ENCODE assay signal across 9 cellular contexts in genomic region chr10:87819274-87819585, GRCh38. TPM values are rescaled to one million over a fixed set of nuclear protein-coding genes. Genes with fewer than 3 reads are reported as not detected.
DNase-seq lines count a peak whose midpoint lies in the region; ATAC-seq, FAIRE-seq and TF ChIP-seq lines count a peak whose summit lies in the region.
"Had no signal": no experiment of that assay in that cellular context is flagged by ENCODE, and none has a peak within 500 bp of the region (broad histone marks: within the 10 kb centered on the region; RNA-seq: fewer than 3 reads in every experiment).

No MANE protein-coding gene starts in this region.

- ATAC-seq in stimulated activated effector memory CD8-positive, alpha-beta T cell treated with anti-CD3 and anti-CD28 coated beads, Interleukin-12 subunit alpha, Interleukin-12 subunit beta, amount 100 ng/mL, for 72 hours: no peak

- peak overlapping the region; percentile 95 for H3K4me3 Mint-ChIP-seq in MCF 10A (ENCODE audit: unreplicated experiment)
- H3K4me3 Mint-ChIP-seq in endothelial cell (ENCODE audit: unreplicated experiment): peak overlapping the region; percentile 73
- peak overlapping the region; percentile 95 for H3K4me3 Mint-ChIP-seq in stimulated activated effector memory CD8-positive, alpha-beta T cell treated with anti-CD3 and anti-CD28 coated beads, Interleukin-12 subunit alpha, Interleukin-12 subunit beta, amount 100 ng/mL, for 72 hours

- FAIRE-seq in GM19239 (lab: Jason Lieb, UNC): no peak
- FAIRE-seq: pancreas had no signal

- H3K4me2 ChIP-seq in PC-9: peak overlapping the region; percentile 88

- no peaks in the 10 kb centered on the region for H3K4me1 ChIP-seq in breast epithelium
- H3K4me1 ChIP-seq in PC-9 (replicated peaks; ENCODE audit: insufficient read depth): peaks cover 24% of the 10 kb centered on the region

- H3K9me3 Mint-ChIP-seq in MCF 10A (ENCODE audit: unreplicated experiment) (no peaks in the 10 kb centered on the region), endothelial cell (ENCODE audit: unreplicated experiment) (no peaks in the 10 kb centered on the region)
- H3K9me3 Mint-ChIP-seq in stimulated activated effector memory CD8-positive, alpha-beta T cell treated with anti-CD3 and anti-CD28 coated beads, Interleukin-12 subunit alpha, Interleukin-12 subunit beta, amount 100 ng/mL, for 72 hours: no peaks in the 10 kb centered on the region

- no peaks in the 10 kb centered on the region for H3K36me3 ChIP-seq in breast epithelium
- peaks cover 4% of the 10 kb centered on the region for H3K36me3 ChIP-seq in PC-9 (ENCODE audit: low read depth)
- H3K36me3 ChIP-seq: pancreas had no signal

- no peaks in the 10 kb centered on the region for H3K9me2 ChIP-seq in PC-9 (ENCODE audit: insufficient read depth)

- peaks cover 17% of the 10 kb centered on the region for H3K4me1 Mint-ChIP-seq in MCF 10A (ENCODE audit: insufficient read depth, unreplicated experiment)
- H3K4me1 Mint-ChIP-seq in endothelial cell (ENCODE audit: unreplicated experiment): peaks cover 22% of the 10 kb centered on the region
- peaks cover 25% of the 10 kb centered on the region for H3K4me1 Mint-ChIP-seq in stimulated activated effector memory CD8-positive, alpha-beta T cell treated with anti-CD3 and anti-CD28 coated beads, Interleukin-12 subunit alpha, Interleukin-12 subunit beta, amount 100 ng/mL, for 72 hours

- H3K36me3 Mint-ChIP-seq in MCF 10A (ENCODE audit: insufficient read depth, unreplicated experiment): peaks cover 10% of the 10 kb centered on the region
- no peaks in the 10 kb centered on the region for H3K36me3 Mint-ChIP-seq in endothelial cell (ENCODE audit: low read depth, unreplicated experiment)
- peaks cover 19% of the 10 kb centered on the region for H3K36me3 Mint-ChIP-seq in stimulated activated effector memory CD8-positive, alpha-beta T cell treated with anti-CD3 and anti-CD28 coated beads, Interleukin-12 subunit alpha, Interleukin-12 subunit beta, amount 100 ng/mL, for 72 hours

- H3K27ac Mint-ChIP-seq in MCF 10A (ENCODE audit: low read depth, unreplicated experiment): no peak overlapping the region
- no peak overlapping the region for H3K27ac Mint-ChIP-seq in endothelial cell (ENCODE audit: unreplicated experiment)
- H3K27ac Mint-ChIP-seq in stimulated activated effector memory CD8-positive, alpha-beta T cell treated with anti-CD3 and anti-CD28 coated beads, Interleukin-12 subunit alpha, Interleukin-12 subunit beta, amount 100 ng/mL, for 72 hours: peak overlapping the region; percentile 96

- CTCF ChIA-PET in MCF 10A (lab: Yijun Ruan, JAX) (interaction anchor here (0.6 to 4.4 kb wide), 15 partner anchors 10 to 671 kb away, joined by 3 to 17 read pairs (median 3); no protein-coding TSS in a partner anchor), PC-9 (lab: Charles Lee) (interaction anchor here (0.5 kb wide), 1 partner anchor 566 kb away, joined by 3 read pairs; no protein-coding TSS in a partner anchor)

- H2AFZ ChIP-seq in PC-9: peak overlapping the region; percentile 96; the same call in 1 of the 2 replicates

- DNase-seq in MCF 10A (ENCODE audit: unreplicated experiment) (no peak), breast epithelium (ENCODE audit: low spot score in 2 of 2) (no peak), PC-9 (no peak), endothelial cell (ENCODE audit: low spot score) (no peak), GM19239 (ENCODE audit: insufficient read length, low spot score) (no peak), DMS 273 (lab: John Stamatoyannopoulos, UW; ENCODE audit: unreplicated experiment) (no peak), NCI-H2081 treated with DMSO at 0.1 percent for 48 hours (lab: John Stamatoyannopoulos, UW) (no peak)
- no peak for DNase-seq in stimulated activated effector memory CD8-positive, alpha-beta T cell treated with anti-CD3 and anti-CD28 coated beads, Interleukin-12 subunit alpha, Interleukin-12 subunit beta, amount 100 ng/mL, for 72 hours (ENCODE audit: low spot score in 2 of 2)

- no peak for TF ChIP-seq POLR2A in breast epithelium (IDR thresholded peaks at IDR 0.05)

- H3K79me2 ChIP-seq in PC-9 (ENCODE audit: low read depth): peaks cover 38% of the 10 kb centered on the region

- H3K9me3 ChIP-seq in breast epithelium (no peaks in the 10 kb centered on the region), PC-9 (ENCODE audit: insufficient read depth, low read depth) (no peaks in the 10 kb centered on the region)
- H3K9me3 ChIP-seq: pancreas had no signal

- H3K27ac ChIP-seq in breast epithelium (no peak overlapping the region), PC-9 (peak overlapping the region; percentile 80)

- H3K4me3 ChIP-seq in breast epithelium: peak overlapping the region in 1 of 3 donors; percentile 69
- H3K4me3 ChIP-seq in PC-9: peak overlapping the region; percentile 88

- intact Hi-C loops in MCF 10A (cut with micrococcal nuclease): loop anchor here (5.0 kb wide), 1 partner anchor 43 kb away; the partner anchor contains the start of genes KLLN and PTEN
- intact Hi-C loops in breast epithelium (cut with DNase I; ENCODE audit: low total_unique reads): no loop called here
- intact Hi-C loops in PC-9 (cut with micrococcal nuclease; ENCODE audit: unreplicated experiment): loop anchor here (5.0 kb wide), 1 partner anchor 43 kb away; the partner anchor contains the start of genes KLLN and PTEN

- H4K20me1 ChIP-seq in PC-9 (ENCODE audit: insufficient read depth): peaks cover 7% of the 10 kb centered on the region

- H3F3A ChIP-seq in PC-9 (ENCODE audit: insufficient read depth, low read depth): peaks cover 9% of the 10 kb centered on the region

- POLR2A ChIA-PET in MCF 10A (lab: Yijun Ruan, JAX): interaction anchor here (0.6 to 4.6 kb wide), 11 partner anchors 9 to 723 kb away, joined by 3 to 186 read pairs (median 15); partner anchors contain the start of genes KLLN and PTEN
- POLR2A ChIA-PET in PC-9 (lab: Charles Lee; ENCODE audit: unreplicated experiment): interaction anchor here (0.6 to 0.7 kb wide), 3 partner anchors 24 to 710 kb away, joined by 3 to 19 read pairs (median 18); no protein-coding TSS in a partner anchor

- H3K27me3 ChIP-seq in breast epithelium: no peaks in the 10 kb centered on the region
- no peaks in the 10 kb centered on the region for H3K27me3 ChIP-seq in PC-9 (ENCODE audit: insufficient read depth, low read depth)
- H3K27me3 ChIP-seq: pancreas had no signal

- BruUV-seq in MCF 10A (replicated peaks; lab: Mats Ljungman, UMichigan) (no TSS peak), PC-9 (replicated peaks; lab: Mats Ljungman, UMichigan) (no TSS peak)

- no peaks in the 10 kb centered on the region for H3K27me3 Mint-ChIP-seq in MCF 10A (ENCODE audit: insufficient read depth, unreplicated experiment)
- H3K27me3 Mint-ChIP-seq in endothelial cell (ENCODE audit: unreplicated experiment): no peaks in the 10 kb centered on the region

- TF ChIP-seq CTCF in MCF 10A (IDR thresholded peaks at IDR 0.05; ENCODE audit: unreplicated experiment): no peak
- no peak for TF ChIP-seq CTCF in breast epithelium (IDR thresholded peaks at IDR 0.05)
- no peak for TF ChIP-seq CTCF in PC-9 (conservative IDR thresholded peaks at IDR 0.05)
- TF ChIP-seq CTCF in endothelial cell (IDR thresholded peaks at IDR 0.05; ENCODE audit: unreplicated experiment): no peak

RNA-seq across cellular contexts. Expression of gene ATAD1, which starts 1.2 kb away (rescaled TPM):
- total RNA-seq in MCF 10A (2022) (75.2 and 80.7 TPM in 2 replicates), breast epithelium (10 to 100 TPM; 40.6 to 49.6 (median 41.0) TPM), PC-9 (2021) (21.8 and 26.3 TPM in 2 replicates), endothelial cell (ENCODE audit: unreplicated experiment) (38.0 TPM)

RNA-seq across cellular contexts. Expression of gene KLLN, which starts 44.1 kb away (rescaled TPM):
- total RNA-seq in MCF 10A (2022): 0.56 and 0.68 TPM in 2 replicates
- total RNA-seq in breast epithelium: 1 to 10 TPM in 1 of 3 donors, under 1 TPM in 2; 0.44 to 1.1 (median 0.66) TPM
- total RNA-seq in PC-9 (2021): 0.30 and 0.57 TPM in 2 replicates
- 0.74 TPM for total RNA-seq in endothelial cell (ENCODE audit: unreplicated experiment)

RNA-seq across cellular contexts. Expression of gene PTEN, which starts 44.2 kb away (rescaled TPM):
- total RNA-seq in MCF 10A (2022) (55.5 and 64.1 TPM in 2 replicates), breast epithelium (100 to 1,000 TPM; 178 to 366 (median 186) TPM), PC-9 (2021) (40.7 and 44.9 TPM in 2 replicates), endothelial cell (ENCODE audit: unreplicated experiment) (71.0 TPM)
